10 cellular contexts compared by ENCODE assay signal in the genomic region with DNA sequence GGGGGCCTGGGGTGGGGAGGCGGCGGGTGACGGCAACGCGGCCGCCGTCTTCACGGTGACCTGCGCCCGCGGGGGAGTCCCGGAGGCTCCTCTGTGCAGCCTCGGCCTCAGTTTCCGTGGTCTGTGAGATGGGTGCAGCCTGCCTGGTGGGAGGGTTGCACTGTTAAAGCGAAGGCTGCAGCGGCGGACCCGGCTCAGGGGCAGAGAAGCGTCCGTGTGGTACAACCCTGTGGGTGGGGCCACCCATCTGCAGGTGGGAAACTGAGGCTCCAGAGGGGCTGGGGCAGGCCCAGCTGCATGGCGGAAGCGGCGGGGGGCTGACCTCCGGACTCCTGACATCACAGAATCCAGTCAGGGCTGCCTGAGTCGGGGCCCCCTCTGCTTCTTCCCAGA. TPM values are rescaled to one million over a fixed set of nuclear protein-coding genes. Genes with fewer than 3 reads are reported as not detected.
DNase-seq lines count a peak whose midpoint lies in the region; ATAC-seq and TF ChIP-seq lines count a peak whose summit lies in the region.
"Had no signal": no experiment of that assay in that cellular context is flagged by ENCODE, and none has a peak within 500 bp of the region (broad histone marks: within the 10 kb centered on the region; RNA-seq: fewer than 3 reads in every experiment).

No MANE protein-coding gene starts in this region.

- WGBS in smooth muscle cell (ENCODE audit: low lambda C conversion rate): 50% methylated on average over 24 of the region's 25 CpGs

- CTCF ChIA-PET in OCI-LY7 (lab: Charles Lee; ENCODE audit: unreplicated experiment): no interaction called here

- H3K9ac ChIP-seq in smooth muscle cell (ENCODE audit: low read depth): no peak overlapping the region

- no TSS peak for BruUV-seq in OCI-LY7 (replicated peaks; lab: Mats Ljungman, UMichigan)

- intact Hi-C loops in OCI-LY7 (cut with micrococcal nuclease; ENCODE audit: unreplicated experiment): no loop called here

- H3K4me3 ChIP-seq in DOHH2 (ENCODE audit: low read length) (peak overlapping the region; percentile 56), OCI-LY7 (ENCODE audit: low read depth, low read length, poor library complexity, severe bottlenecking) (peak overlapping the region; percentile 57), fibroblast of pulmonary artery (replicated peaks; ENCODE audit: low read depth, low read length) (peak overlapping the region; percentile 28), smooth muscle cell (peak overlapping the region; percentile 48)

- no peak for ATAC-seq in HG03039 (IDR thresholded peaks at IDR 0.05; ENCODE audit: unreplicated experiment)

- H4K20me1 ChIP-seq in DOHH2 (ENCODE audit: control insufficient read depth, insufficient read depth, low read depth, low read length) (peaks cover 2% of the 10 kb centered on the region; the same call in 1 of the 2 replicates), OCI-LY7 (ENCODE audit: insufficient read depth, low read length) (no peaks in the 10 kb centered on the region; the same call in 1 of the 2 replicates), smooth muscle cell (ENCODE audit: low read depth) (no peaks in the 10 kb centered on the region)

- POLR2A ChIA-PET in OCI-LY7 (lab: Charles Lee): no interaction called here

- H3K79me2 ChIP-seq in DOHH2 (ENCODE audit: control insufficient read depth, low read length) (no peaks in the 10 kb centered on the region), OCI-LY7 (ENCODE audit: insufficient read depth, low read depth, low read length) (no peaks in the 10 kb centered on the region), smooth muscle cell (ENCODE audit: low read depth) (no peaks in the 10 kb centered on the region)

- H3K4me1 ChIP-seq in DOHH2 (ENCODE audit: control insufficient read depth, low read length) (peaks cover 25% of the 10 kb centered on the region), OCI-LY7 (ENCODE audit: insufficient read depth, low read length, poor library complexity, severe bottlenecking) (peaks cover 6% of the 10 kb centered on the region), smooth muscle cell (ENCODE audit: low read depth) (no peaks in the 10 kb centered on the region)

- H3K9me3 ChIP-seq in DOHH2 (ENCODE audit: control insufficient read depth, insufficient read depth, low read length): no peaks in the 10 kb centered on the region
- H3K9me3 ChIP-seq in OCI-LY7 (ENCODE audit: low read length): no peaks in the 10 kb centered on the region
- H3K9me3 ChIP-seq in smooth muscle cell (replicated peaks; ENCODE audit: low read depth): no peaks in the 10 kb centered on the region

- DNase-seq in OCI-LY7 (ENCODE audit: low spot score) (no peak), fibroblast of pulmonary artery (ENCODE audit: low read depth) (no peak), smooth muscle cell (lab: John Stamatoyannopoulos, UW; ENCODE audit: unreplicated experiment) (no peak), middle frontal gyrus (ENCODE audit: extremely low spot score, low spot score) (no peak), putamen (ENCODE audit: low spot score) (no peak), NCI-H1105 treated with DMSO at 0.1 percent for 48 hours (lab: John Stamatoyannopoulos, UW) (no peak)

- H3K9me2 ChIP-seq in DOHH2 (replicated peaks; ENCODE audit: control insufficient read depth, low read length) (no peaks in the 10 kb centered on the region), OCI-LY7 (ENCODE audit: insufficient read depth, low read length) (no peaks in the 10 kb centered on the region)

- H3K36me3 ChIP-seq in DOHH2 (ENCODE audit: control insufficient read depth, low read length): peaks cover 13% of the 10 kb centered on the region
- H3K36me3 ChIP-seq in OCI-LY7 (ENCODE audit: insufficient read depth, low read length): peaks cover 19% of the 10 kb centered on the region
- no peaks in the 10 kb centered on the region for H3K36me3 ChIP-seq in smooth muscle cell (ENCODE audit: low read depth)

- H2AFZ ChIP-seq in OCI-LY7 (ENCODE audit: low read length) (no peak overlapping the region), smooth muscle cell (ENCODE audit: low read depth) (no peak overlapping the region)

- H3K27me3 ChIP-seq in DOHH2 (ENCODE audit: control insufficient read depth, low read length) (peaks cover 2% of the 10 kb centered on the region; the same call in 1 of the 2 replicates), smooth muscle cell (ENCODE audit: low read depth) (no peaks in the 10 kb centered on the region)

- H3F3A ChIP-seq in DOHH2 (ENCODE audit: control insufficient read depth, insufficient read depth) (no peaks in the 10 kb centered on the region; the same call in 1 of the 2 replicates), smooth muscle cell (ENCODE audit: low read depth) (no peaks in the 10 kb centered on the region)

- TF ChIP-seq CTCF in DOHH2 (IDR thresholded peaks at IDR 0.05; ENCODE audit: low read depth, low read length, poor library complexity, severe bottlenecking) (no peak), OCI-LY7 (conservative IDR thresholded peaks at IDR 0.05; ENCODE audit: low read length) (no peak), fibroblast of pulmonary artery (IDR thresholded peaks at IDR 0.05; ENCODE audit: low read length, missing control alignments) (no peak), smooth muscle cell (IDR thresholded peaks at IDR 0.05; ENCODE audit: borderline replicate concordance, insufficient read depth, poor library complexity, severe bottlenecking) (no peak)

- H3K4me2 ChIP-seq in DOHH2 (ENCODE audit: low read length) (peak overlapping the region; percentile 65), OCI-LY7 (ENCODE audit: low read length) (peak overlapping the region; percentile 77), smooth muscle cell (peak overlapping the region; percentile 84)

- H3K27ac ChIP-seq in DOHH2 (ENCODE audit: low read depth, low read length) (no peak overlapping the region), OCI-LY7 (ENCODE audit: low read depth, low read length, poor library complexity, severe bottlenecking) (no peak overlapping the region), smooth muscle cell (ENCODE audit: low read depth) (no peak overlapping the region)

RNA-seq across cellular contexts. Expression of gene FGF22, which starts 0.5 kb away (rescaled TPM):
- 0.21 TPM in 1 of 2 replicates, not detected in the other for total RNA-seq in OCI-LY7 (2014; rRNA removed; shearing (Covaris generic))
- total RNA-seq in OCI-LY7 (2022) (0.48 and 0.53 TPM in 2 replicates), smooth muscle cell (not detected in 2 replicates)
- polyA plus RNA-seq in smooth muscle cell: 0.18 TPM in 2 replicates
- total RNA-seq: activated CD4-positive, alpha-beta T cell treated with anti-CD3 and anti-CD28 coated beads, Interleukin-2, amount 10 ng/mL, durations not matched to agents 24 days and 14 days; natural killer cell treated with Interleukin-12 subunit alpha and Interleukin-12 subunit beta and Interleukin-15 and Interleukin-18, amount 100 ng/mL, for 72 hours had no signal

RNA-seq across cellular contexts. Expression of gene POLRMT, which starts 6.8 kb away (rescaled TPM):
- total RNA-seq in OCI-LY7 (2014; rRNA removed; shearing (Covaris generic)): 50.0 and 65.5 TPM in 2 replicates
- total RNA-seq in OCI-LY7 (2022) (70.7 and 74.6 TPM in 2 replicates), smooth muscle cell (15.2 and 23.8 TPM in 2 replicates)
- 65.3 and 74.2 TPM in 2 replicates for polyA plus RNA-seq in smooth muscle cell

RNA-seq across cellular contexts. Expression of gene RNF126, which starts 22.9 kb away (rescaled TPM):
- total RNA-seq in OCI-LY7 (2014; rRNA removed; shearing (Covaris generic)): 85.8 and 98.6 TPM in 2 replicates
- total RNA-seq in OCI-LY7 (2022): 104 and 106 TPM in 2 replicates
- 19.8 and 24.6 TPM in 2 replicates for total RNA-seq in smooth muscle cell
- polyA plus RNA-seq in smooth muscle cell: 55.7 and 60.4 TPM in 2 replicates

RNA-seq across cellular contexts. Expression of gene FSTL3, which starts 36.0 kb away (rescaled TPM):
- 3.4 and 5.7 TPM in 2 replicates for total RNA-seq in OCI-LY7 (2014; rRNA removed; shearing (Covaris generic))
- total RNA-seq in OCI-LY7 (2022): 6.5 and 7.3 TPM in 2 replicates
- 117 and 132 TPM in 2 replicates for total RNA-seq in smooth muscle cell
- polyA plus RNA-seq in smooth muscle cell: 153 and 172 TPM in 2 replicates

RNA-seq across cellular contexts. Expression of gene HCN2, which starts 50.5 kb away (rescaled TPM):
- total RNA-seq in OCI-LY7 (2014; rRNA removed; shearing (Covaris generic)): 0.05 and 0.06 TPM in 2 replicates
- 1.0 and 1.2 TPM in 2 replicates for total RNA-seq in OCI-LY7 (2022)
- 0.27 and 0.81 TPM in 2 replicates for total RNA-seq in smooth muscle cell
- polyA plus RNA-seq in smooth muscle cell: 0.12 and 0.49 TPM in 2 replicates
